27 cellular contexts compared by ENCODE assay signal in the genomic region with DNA sequence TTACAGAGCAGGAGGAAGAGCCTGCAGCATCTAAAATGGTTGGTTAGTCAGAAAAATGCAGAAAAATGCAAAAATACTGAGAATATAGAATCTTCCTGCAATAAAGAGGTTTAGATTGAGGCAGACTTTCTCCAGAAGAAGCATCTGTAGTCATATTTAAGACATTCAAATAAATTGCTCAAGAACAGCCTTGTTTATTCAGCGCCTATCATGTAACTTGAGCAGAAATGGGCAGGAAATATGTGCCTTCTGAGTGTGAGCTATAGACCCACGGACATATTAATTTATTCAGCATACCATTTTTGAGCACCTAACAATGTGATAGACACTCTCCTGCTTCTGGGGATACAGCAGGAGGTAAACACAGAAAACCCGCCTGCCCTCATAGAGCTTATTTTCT.
A peak's percentile ranks its signal among the peaks of the same experiment; 100 is the strongest.
DNase-seq lines count a peak whose midpoint lies in the region; ATAC-seq and TF ChIP-seq lines count a peak whose summit lies in the region.
"Had no signal": no experiment of that assay in that cellular context is flagged by ENCODE, and none has a peak within 500 bp of the region (broad histone marks: within the 10 kb centered on the region; RNA-seq: fewer than 3 reads in every experiment).

No MANE protein-coding gene starts in this region.

- peak overlapping the region; percentile 97 for H3K27ac Mint-ChIP-seq in stimulated activated naive CD8-positive, alpha-beta T cell treated with anti-CD3 and anti-CD28 coated beads, Interleukin-15, Interleukin-2, amounts not matched to agents 100 ng/mL and 50 ng/mL, for 24 hours
- H3K27ac Mint-ChIP-seq in activated naive CD8-positive, alpha-beta T cell treated with anti-CD3 and anti-CD28 coated beads, Interleukin-2, amount 50 U/mL, for 24 hours, result peak overlapping the region; percentile 99
- H3K27ac Mint-ChIP-seq: T-helper 2 cell treated with Interferon-gamma antibody and Interleukin-4, amounts not matched to agents 5 μg/mL and 100 μg/mL, for 36 hours had no signal

- peaks cover 4% of the 10 kb centered on the region for H3K9me3 Mint-ChIP-seq in stimulated activated naive CD8-positive, alpha-beta T cell treated with anti-CD3 and anti-CD28 coated beads, Interleukin-15, Interleukin-2, amounts not matched to agents 100 ng/mL and 50 ng/mL, for 24 hours
- H3K9me3 Mint-ChIP-seq in activated naive CD8-positive, alpha-beta T cell treated with anti-CD3 and anti-CD28 coated beads, Interleukin-2, amount 50 U/mL, for 24 hours, result peaks cover 10% of the 10 kb centered on the region

- no peak for TF ChIP-seq CTCF in GM10266 (IDR thresholded peaks at IDR 0.05; ENCODE audit: control insufficient read depth, insufficient read depth, low read depth, missing control alignments)

- no peaks in the 10 kb centered on the region for H3K36me3 Mint-ChIP-seq in stimulated activated naive CD8-positive, alpha-beta T cell treated with anti-CD3 and anti-CD28 coated beads, Interleukin-15, Interleukin-2, amounts not matched to agents 100 ng/mL and 50 ng/mL, for 24 hours (ENCODE audit: low read depth)
- peaks cover 2% of the 10 kb centered on the region for H3K36me3 Mint-ChIP-seq in activated naive CD8-positive, alpha-beta T cell treated with anti-CD3 and anti-CD28 coated beads, Interleukin-2, amount 50 U/mL, for 24 hours (ENCODE audit: low read depth)

- DNase-seq in stimulated activated naive CD8-positive, alpha-beta T cell treated with anti-CD3 and anti-CD28 coated beads, Interleukin-15, Interleukin-2, amounts not matched to agents 100 U/mL and 50 U/mL, for 24 hours, result no peak
- no peak for DNase-seq in activated naive CD8-positive, alpha-beta T cell treated with anti-CD3 and anti-CD28 coated beads, Interleukin-2, amount 50 U/mL, for 24 hours
- peak; percentile 83 for DNase-seq in iris pigment epithelial cell (ENCODE audit: low read depth)
- DNase-seq in GM10266 (ENCODE audit: extremely low spot score), result no peak
- no peak for DNase-seq in SIG-M5 treated with dmso at 0.1 percent for 504 hours (lab: John Stamatoyannopoulos, UW; ENCODE audit: unreplicated experiment)
- DNase-seq: activated CD4-positive, alpha-beta T cell treated with anti-CD3 and anti-CD28 coated beads for 1 hour; activated gamma-delta T cell treated with Interleukin-2 at 50 U/mL for 16 hours; anterior cingulate cortex; colonic mucosa; effector memory CD4-positive, alpha-beta T cell; H7; Karpas-422; left lung; NCI-H1417 treated with DMSO at 0.1 percent for 48 hours; NCI-H2029 treated with DMSO at 0.1 percent for 48 hours; NCI-H2227 treated with DMSO at 0.1 percent for 48 hours; NCI-H526 treated with DMSO at 0.1 percent for 48 hours; PC-9; psoas muscle; sigmoid colon; stimulated activated CD4-positive, alpha-beta T cell treated with anti-CD3 and anti-CD28 coated beads, Interleukin-4, amount 100 ng/mL, for 24 hours; upper lobe of right lung had no signal

- H3K4me1 Mint-ChIP-seq in stimulated activated naive CD8-positive, alpha-beta T cell treated with anti-CD3 and anti-CD28 coated beads, Interleukin-15, Interleukin-2, amounts not matched to agents 100 ng/mL and 50 ng/mL, for 24 hours (ENCODE audit: low read depth), result peaks cover 83% of the 10 kb centered on the region
- H3K4me1 Mint-ChIP-seq in activated naive CD8-positive, alpha-beta T cell treated with anti-CD3 and anti-CD28 coated beads, Interleukin-2, amount 50 U/mL, for 24 hours, result peaks cover 76% of the 10 kb centered on the region

- no peaks in the 10 kb centered on the region for H3K27me3 Mint-ChIP-seq in stimulated activated naive CD8-positive, alpha-beta T cell treated with anti-CD3 and anti-CD28 coated beads, Interleukin-15, Interleukin-2, amounts not matched to agents 100 ng/mL and 50 ng/mL, for 24 hours
- no peaks in the 10 kb centered on the region for H3K27me3 Mint-ChIP-seq in activated naive CD8-positive, alpha-beta T cell treated with anti-CD3 and anti-CD28 coated beads, Interleukin-2, amount 50 U/mL, for 24 hours

- H3K4me3 Mint-ChIP-seq in stimulated activated naive CD8-positive, alpha-beta T cell treated with anti-CD3 and anti-CD28 coated beads, Interleukin-15, Interleukin-2, amounts not matched to agents 100 ng/mL and 50 ng/mL, for 24 hours, result no peak overlapping the region
- H3K4me3 Mint-ChIP-seq in activated naive CD8-positive, alpha-beta T cell treated with anti-CD3 and anti-CD28 coated beads, Interleukin-2, amount 50 U/mL, for 24 hours, result no peak overlapping the region
- H3K4me3 Mint-ChIP-seq: T-helper 2 cell treated with Interferon-gamma antibody and Interleukin-4, amounts not matched to agents 5 μg/mL and 100 μg/mL, for 36 hours had no signal

- ATAC-seq in stimulated activated naive CD8-positive, alpha-beta T cell treated with anti-CD3 and anti-CD28 coated beads, Interleukin-15, Interleukin-2, amounts not matched to agents 100 U/mL and 50 U/mL, for 24 hours, result no peak
- ATAC-seq in activated naive CD8-positive, alpha-beta T cell treated with anti-CD3 and anti-CD28 coated beads, Interleukin-2, amount 50 U/mL, for 24 hours, result no peak
- no peak for ATAC-seq in GM21825 (IDR thresholded peaks at IDR 0.05; ENCODE audit: unreplicated experiment)
- ATAC-seq: left lung, psoas muscle, Right ventricle myocardium inferior, SK-N-SH treated with all-trans-retinoic acid at 6 μM for 48 hours, upper lobe of right lung had no signal
